In genomic region chr2:112588611-112589045, GRCh38 we compare ENCODE assay signal across 14 cellular contexts. TPM values are rescaled to one million over a fixed set of nuclear protein-coding genes. Genes with fewer than 3 reads are reported as not detected.
DNase-seq lines count a peak whose midpoint lies in the region; FAIRE-seq and TF ChIP-seq lines count a peak whose summit lies in the region.
"Had no signal": no experiment of that assay in that cellular context is flagged by ENCODE, and none has a peak within 500 bp of the region (broad histone marks: within the 10 kb centered on the region; RNA-seq: fewer than 3 reads in every experiment).

No MANE protein-coding gene starts in this region.

- no peak overlapping the region for H3K27ac Mint-ChIP-seq in activated naive CD4-positive, alpha-beta T cell treated with anti-CD3 and anti-CD28 coated beads, Interleukin-2, amount 50 U/mL, for 24 hours
- no peak overlapping the region for H3K27ac Mint-ChIP-seq in activated naive CD8-positive, alpha-beta T cell treated with anti-CD3 and anti-CD28 coated beads for 36 hours

- 79% methylated on average over 6 of the region's 6 CpGs for WGBS in urinary bladder

- no peak for FAIRE-seq in HTR-8/SVneo (lab: Jason Lieb, UNC)

- H3K4me3 ChIP-seq in fibroblast of villous mesenchyme (ENCODE audit: low read depth, low read length) (no peak overlapping the region), urinary bladder (ENCODE audit: low read depth, low read length) (no peak overlapping the region)
- H3K4me3 ChIP-seq: prostate gland, tibial nerve had no signal

- CTCF ChIA-PET in RWPE1 (lab: Yijun Ruan, JAX) = interaction anchor here (0.7 kb wide), 1 partner anchor 633 kb away, joined by 4 read pairs; no protein-coding TSS in a partner anchor

- H3K4me3 Mint-ChIP-seq in activated naive CD4-positive, alpha-beta T cell treated with anti-CD3 and anti-CD28 coated beads, Interleukin-2, amount 50 U/mL, for 24 hours = peak overlapping the region; percentile 5
- H3K4me3 Mint-ChIP-seq in activated naive CD8-positive, alpha-beta T cell treated with anti-CD3 and anti-CD28 coated beads for 36 hours = no peak overlapping the region
- H3K4me3 Mint-ChIP-seq: activated T-cell treated with anti-CD3 and anti-CD28 coated beads, Interleukin-2, amount 50 U/mL, for 4 hours had no signal

- H3K27ac ChIP-seq in RWPE1 (peak overlapping the region; percentile 32), urinary bladder (ENCODE audit: low read depth) (peak overlapping the region; percentile 12)
- H3K27ac ChIP-seq: prostate gland, tibial nerve had no signal

- POLR2A ChIA-PET in RWPE1 (lab: Yijun Ruan, JAX; ENCODE audit: low non-redundant PET) = no interaction called here

- no peaks in the 10 kb centered on the region for H3K36me3 ChIP-seq in urinary bladder (ENCODE audit: insufficient read depth)
- H3K36me3 ChIP-seq: prostate gland had no signal

- H3K9me3 Mint-ChIP-seq in activated naive CD4-positive, alpha-beta T cell treated with anti-CD3 and anti-CD28 coated beads, Interleukin-2, amount 50 U/mL, for 24 hours = no peaks in the 10 kb centered on the region
- H3K9me3 Mint-ChIP-seq in activated naive CD8-positive, alpha-beta T cell treated with anti-CD3 and anti-CD28 coated beads for 36 hours = no peaks in the 10 kb centered on the region
- H3K9me3 Mint-ChIP-seq: activated T-cell treated with anti-CD3 and anti-CD28 coated beads, Interleukin-2, amount 50 U/mL, for 4 hours had no signal

- H3K36me3 Mint-ChIP-seq in activated naive CD4-positive, alpha-beta T cell treated with anti-CD3 and anti-CD28 coated beads, Interleukin-2, amount 50 U/mL, for 24 hours = peaks cover 13% of the 10 kb centered on the region
- peaks cover 19% of the 10 kb centered on the region for H3K36me3 Mint-ChIP-seq in activated naive CD8-positive, alpha-beta T cell treated with anti-CD3 and anti-CD28 coated beads for 36 hours

- H3K27me3 Mint-ChIP-seq in activated naive CD4-positive, alpha-beta T cell treated with anti-CD3 and anti-CD28 coated beads, Interleukin-2, amount 50 U/mL, for 24 hours = no peaks in the 10 kb centered on the region
- H3K27me3 Mint-ChIP-seq in activated naive CD8-positive, alpha-beta T cell treated with anti-CD3 and anti-CD28 coated beads for 36 hours = no peaks in the 10 kb centered on the region

- H3K4me1 ChIP-seq in urinary bladder (ENCODE audit: insufficient read depth) = peaks cover 2% of the 10 kb centered on the region

- DNase-seq in activated naive CD4-positive, alpha-beta T cell treated with Interleukin-2 at 50 U/mL for 16 hours = no peak
- DNase-seq in RWPE1 (ENCODE audit: low spot score) (no peak), fibroblast of villous mesenchyme (ENCODE audit: low read depth) (peak; percentile 9), HTR-8/SVneo (ENCODE audit: insufficient read length, low spot score) (no peak), ureter (ENCODE audit: low spot score) (no peak)
- no peak for DNase-seq in activated naive CD8-positive, alpha-beta T cell treated with anti-CD3 and anti-CD28 coated beads for 36 hours
- DNase-seq: activated CD4-positive, alpha-beta T cell treated with anti-CD3 and anti-CD28 coated beads for 4 hours; activated T-cell treated with anti-CD3 and anti-CD28 coated beads, Interleukin-2, amount 50 U/mL, for 4 hours; amygdala; foreskin melanocyte had no signal

- H3K4me1 Mint-ChIP-seq in activated naive CD4-positive, alpha-beta T cell treated with anti-CD3 and anti-CD28 coated beads, Interleukin-2, amount 50 U/mL, for 24 hours = peaks cover 25% of the 10 kb centered on the region
- peaks cover 14% of the 10 kb centered on the region for H3K4me1 Mint-ChIP-seq in activated naive CD8-positive, alpha-beta T cell treated with anti-CD3 and anti-CD28 coated beads for 36 hours

- no peak for TF ChIP-seq CTCF in RWPE1 (conservative IDR thresholded peaks at IDR 0.05; ENCODE audit: low read depth)
- TF ChIP-seq CTCF in fibroblast of villous mesenchyme (IDR thresholded peaks at IDR 0.05; ENCODE audit: insufficient read depth, low read depth, low read length) = no peak

RNA-seq across cellular contexts. Expression of gene CHCHD5, which starts 4.2 kb away (rescaled TPM):
- total RNA-seq in fibroblast of villous mesenchyme = 3.9 and 7.4 TPM in 2 replicates
- 3.4 TPM for total RNA-seq in urinary bladder
- polyA plus RNA-seq in urinary bladder = 46.0 TPM
- 10 to 100 TPM; 34.9 to 40.5 TPM for total RNA-seq in activated naive CD8-positive, alpha-beta T cell treated with anti-CD3 and anti-CD28 coated beads for 36 hours
- total RNA-seq in ureter = 43.0 TPM

RNA-seq across cellular contexts. Expression of gene POLR1B, which starts 46.4 kb away (rescaled TPM):
- total RNA-seq in fibroblast of villous mesenchyme (14.8 and 16.0 TPM in 2 replicates), urinary bladder (19.6 TPM), ureter (28.7 TPM)
- 6.4 TPM for polyA plus RNA-seq in urinary bladder
- total RNA-seq in activated naive CD8-positive, alpha-beta T cell treated with anti-CD3 and anti-CD28 coated beads for 36 hours = 10 to 100 TPM; 71.2 to 80.8 TPM

RNA-seq across cellular contexts. Expression of gene SLC20A1, which starts 57.1 kb away (rescaled TPM):
- 66.0 and 96.3 TPM in 2 replicates for total RNA-seq in fibroblast of villous mesenchyme
- 59.7 TPM for total RNA-seq in urinary bladder
- polyA plus RNA-seq in urinary bladder = 19.6 TPM
- total RNA-seq in activated naive CD8-positive, alpha-beta T cell treated with anti-CD3 and anti-CD28 coated beads for 36 hours = 10 to 100 TPM; 81.8 to 84.6 TPM
- total RNA-seq in ureter = 77.2 TPM
